14 cellular contexts compared by ENCODE assay signal in genomic region chr14:61247935-61248334, GRCh38. TPM values are rescaled to one million over a fixed set of nuclear protein-coding genes. Genes with fewer than 3 reads are reported as not detected.
DNase-seq lines count a peak whose midpoint lies in the region; ATAC-seq and TF ChIP-seq lines count a peak whose summit lies in the region.
"Had no signal": no experiment of that assay in that cellular context is flagged by ENCODE, and none has a peak within 500 bp of the region (broad histone marks: within the 10 kb centered on the region; RNA-seq: fewer than 3 reads in every experiment).

No MANE protein-coding gene starts in this region.

- H3K27ac Mint-ChIP-seq in activated CD8-positive, alpha-beta T cell treated with anti-CD3 and anti-CD28 coated beads for 36 hours = no peak overlapping the region
- H3K27ac Mint-ChIP-seq in activated CD8-positive, alpha-beta T cell treated with anti-CD3 and anti-CD28 coated beads, Interleukin-2, amount 10 ng/mL, durations not matched to agents 7 days and 5 days = no peak overlapping the region
- H3K27ac Mint-ChIP-seq: CD8-positive, alpha-beta memory T cell had no signal

- ATAC-seq in activated CD8-positive, alpha-beta T cell treated with anti-CD3 and anti-CD28 coated beads for 36 hours = peak; percentile 82
- no peak for ATAC-seq in activated CD8-positive, alpha-beta T cell treated with anti-CD3 and anti-CD28 coated beads, Interleukin-2, amount 10 ng/mL, durations not matched to agents 7 days and 5 days
- peak; percentile 72 for ATAC-seq in stimulated activated naive CD8-positive, alpha-beta T cell treated with anti-CD3 and anti-CD28 coated beads, Interleukin-15, Interleukin-2, amounts not matched to agents 100 U/mL and 50 U/mL, for 24 hours
- ATAC-seq: psoas muscle had no signal

- peaks cover 12% of the 10 kb centered on the region for H3K27me3 Mint-ChIP-seq in activated CD8-positive, alpha-beta T cell treated with anti-CD3 and anti-CD28 coated beads for 36 hours
- peaks cover 17% of the 10 kb centered on the region for H3K27me3 Mint-ChIP-seq in activated CD8-positive, alpha-beta T cell treated with anti-CD3 and anti-CD28 coated beads, Interleukin-2, amount 10 ng/mL, durations not matched to agents 7 days and 5 days (ENCODE audit: low read depth)

- intact Hi-C loops in activated CD8-positive, alpha-beta T cell treated with anti-CD3 and anti-CD28 coated beads for 36 hours (cut with micrococcal nuclease) = no loop called here

- H3K4me3 Mint-ChIP-seq in activated CD8-positive, alpha-beta T cell treated with anti-CD3 and anti-CD28 coated beads for 36 hours = no peak overlapping the region
- no peak overlapping the region for H3K4me3 Mint-ChIP-seq in activated CD8-positive, alpha-beta T cell treated with anti-CD3 and anti-CD28 coated beads, Interleukin-2, amount 10 ng/mL, durations not matched to agents 7 days and 5 days
- H3K4me3 Mint-ChIP-seq: CD8-positive, alpha-beta memory T cell had no signal

- POLR2A ChIA-PET in activated CD8-positive, alpha-beta T cell treated with anti-CD3 and anti-CD28 coated beads for 36 hours (lab: Charles Lee) = no interaction called here
- POLR2A ChIA-PET in activated CD8-positive, alpha-beta T cell treated with anti-CD3 and anti-CD28 coated beads, Interleukin-2, amount 10 ng/mL, durations not matched to agents 7 days and 5 days (lab: Charles Lee) = no interaction called here

- DNase-seq in activated CD8-positive, alpha-beta T cell treated with anti-CD3 and anti-CD28 coated beads for 36 hours = peak; percentile 7
- DNase-seq in activated CD8-positive, alpha-beta T cell treated with anti-CD3 and anti-CD28 coated beads, Interleukin-2, amount 10 ng/mL, durations not matched to agents 7 days and 5 days = no peak
- DNase-seq in RPMI7951 (ENCODE audit: low read depth) (peak; percentile 22), epithelial cell of proximal tubule (ENCODE audit: low read depth) (peak; percentile 50), NCI-H1436 treated with DMSO at 0.1 percent for 48 hours (lab: John Stamatoyannopoulos, UW) (no peak), iPS-NIHi7 (ENCODE audit: extremely low spot score) (no peak), HuH-7 (ENCODE audit: low spot score) (no peak)
- no peak for DNase-seq in stimulated activated naive CD8-positive, alpha-beta T cell treated with anti-CD3 and anti-CD28 coated beads, Interleukin-15, Interleukin-2, amounts not matched to agents 100 U/mL and 50 U/mL, for 24 hours
- DNase-seq: CD8-positive, alpha-beta memory T cell; cortex of kidney; NCI-H1694 treated with DMSO at 0.1 percent for 48 hours; NCI-H510A; psoas muscle had no signal

- CTCF ChIA-PET in activated CD8-positive, alpha-beta T cell treated with anti-CD3 and anti-CD28 coated beads for 36 hours (lab: Charles Lee) = no interaction called here
- CTCF ChIA-PET in activated CD8-positive, alpha-beta T cell treated with anti-CD3 and anti-CD28 coated beads, Interleukin-2, amount 10 ng/mL, durations not matched to agents 7 days and 5 days (lab: Charles Lee) = no interaction called here

- H3K4me3 ChIP-seq in epithelial cell of proximal tubule (ENCODE audit: low read depth, low read length) = no peak overlapping the region
- H3K4me3 ChIP-seq: psoas muscle, SK-N-MC had no signal

- no peak for TF ChIP-seq CTCF in activated CD8-positive, alpha-beta T cell treated with anti-CD3 and anti-CD28 coated beads for 36 hours (IDR thresholded peaks at IDR 0.05)
- no peak for TF ChIP-seq CTCF in epithelial cell of proximal tubule (conservative IDR thresholded peaks at IDR 0.05; ENCODE audit: low read depth, low read length)

- no peaks in the 10 kb centered on the region for H3K36me3 Mint-ChIP-seq in activated CD8-positive, alpha-beta T cell treated with anti-CD3 and anti-CD28 coated beads for 36 hours (ENCODE audit: low read depth)
- H3K36me3 Mint-ChIP-seq in activated CD8-positive, alpha-beta T cell treated with anti-CD3 and anti-CD28 coated beads, Interleukin-2, amount 10 ng/mL, durations not matched to agents 7 days and 5 days (ENCODE audit: low read depth) = no peaks in the 10 kb centered on the region

- H3K9me3 Mint-ChIP-seq in activated CD8-positive, alpha-beta T cell treated with anti-CD3 and anti-CD28 coated beads for 36 hours = no peaks in the 10 kb centered on the region
- H3K9me3 Mint-ChIP-seq in activated CD8-positive, alpha-beta T cell treated with anti-CD3 and anti-CD28 coated beads, Interleukin-2, amount 10 ng/mL, durations not matched to agents 7 days and 5 days (ENCODE audit: insufficient read depth) = no peaks in the 10 kb centered on the region
- H3K9me3 Mint-ChIP-seq: CD8-positive, alpha-beta memory T cell had no signal

- peaks cover 7% of the 10 kb centered on the region for H3K4me1 Mint-ChIP-seq in activated CD8-positive, alpha-beta T cell treated with anti-CD3 and anti-CD28 coated beads for 36 hours (ENCODE audit: low read depth)
- H3K4me1 Mint-ChIP-seq in activated CD8-positive, alpha-beta T cell treated with anti-CD3 and anti-CD28 coated beads, Interleukin-2, amount 10 ng/mL, durations not matched to agents 7 days and 5 days (ENCODE audit: low read depth) = peaks cover 11% of the 10 kb centered on the region

RNA-seq across cellular contexts. Expression of gene TMEM30B, which starts 33.2 kb away (rescaled TPM):
- 1 to 10 TPM; 1.7 to 1.8 TPM for total RNA-seq in activated CD8-positive, alpha-beta T cell treated with anti-CD3 and anti-CD28 coated beads for 36 hours
- total RNA-seq in activated CD8-positive, alpha-beta T cell treated with anti-CD3 and anti-CD28 coated beads, Interleukin-2, amount 10 ng/mL, durations not matched to agents 7 days and 5 days = under 1 TPM; 0.52 to 0.66 TPM
- total RNA-seq in RPMI7951 (2014; rRNA removed; shearing (Covaris generic)) = not detected in 2 replicates
- 3.1 and 4.8 TPM in 2 replicates for total RNA-seq in epithelial cell of proximal tubule

Comparison
In these comparisons a context has a peak if more than half of its experiments do, and no peak if none do; other contexts are left out.
1. DNase-seq: peak in activated CD8-positive, alpha-beta T cell treated with anti-CD3 and anti-CD28 coated beads for 36 hours (single experiment), RPMI7951 (single experiment) and epithelial cell of proximal tubule (single experiment); none in activated CD8-positive, alpha-beta T cell treated with anti-CD3 and anti-CD28 coated beads, Interleukin-2, amount 10 ng/mL, durations not matched to agents 7 days and 5 days (single experiment), stimulated activated naive CD8-positive, alpha-beta T cell treated with anti-CD3 and anti-CD28 coated beads, Interleukin-15, Interleukin-2, amounts not matched to agents 100 U/mL and 50 U/mL, for 24 hours (single experiment), NCI-H1436 treated with DMSO at 0.1 percent for 48 hours (single experiment), iPS-NIHi7 (single experiment) and HuH-7 (single experiment).